ENCODE assay signal across 8 cellular contexts in the genomic region with DNA sequence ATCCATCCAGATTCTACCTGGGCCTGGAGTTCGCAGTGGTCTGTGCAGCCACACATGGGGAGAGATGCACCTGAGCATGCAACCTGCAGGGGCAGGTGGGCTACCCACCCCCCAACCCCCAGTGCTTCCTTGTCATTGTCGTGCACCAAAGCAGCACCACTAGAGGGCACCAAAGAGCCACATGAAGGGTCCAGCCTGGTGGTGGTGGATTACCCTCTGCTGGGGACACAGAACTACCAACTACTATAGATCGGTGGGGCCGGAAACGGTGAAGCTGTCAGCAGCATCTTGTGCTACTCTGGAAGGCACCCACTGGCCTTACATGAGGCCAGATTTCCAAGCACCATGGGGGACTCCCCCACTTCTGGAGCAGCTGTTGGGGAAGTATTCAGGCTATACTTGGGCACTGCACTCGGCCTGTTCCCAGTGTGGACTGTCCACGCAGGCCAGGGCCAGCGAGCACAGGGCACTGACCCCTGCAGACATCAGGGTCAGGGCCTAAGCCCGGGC.
DNase-seq lines count a peak whose midpoint lies in the region; ATAC-seq and TF ChIP-seq lines count a peak whose summit lies in the region.

No MANE protein-coding gene starts in this region.

- DNase-seq in CD1c-positive myeloid dendritic cell (ENCODE audit: extremely low spot score) = peak; percentile 74
- peak; percentile 79 for DNase-seq in Jurkat, Clone E6-1 (ENCODE audit: low read depth, low spot score)
- DNase-seq in activated CD8-positive, alpha-beta memory T cell treated with anti-CD3 and anti-CD28 coated beads, Interleukin-2, amount 50 U/mL, for 1 hour (ENCODE audit: extremely low read depth) = peak; percentile 24
- peak; percentile 81 for DNase-seq in epithelial cell of esophagus (ENCODE audit: low read depth)
- DNase-seq in myocyte (ENCODE audit: low read depth) = peak; percentile 84
- DNase-seq in stimulated activated CD8-positive, alpha-beta memory T cell treated with anti-CD3 and anti-CD28 coated beads, Interleukin-7, amount 100 ng/mL, for 1 hour (ENCODE audit: low read depth in 2 of 2) = peak; percentile 34 to 58

- H3K4me1 ChIP-seq in OCI-LY3 (ENCODE audit: low read length) = peaks cover 30% of the 10 kb centered on the region

- peak; percentile 60 for ATAC-seq in GM19468 (IDR thresholded peaks at IDR 0.05; ENCODE audit: extremely low read depth, unreplicated experiment)

- H3K27me3 ChIP-seq in OCI-LY3 (ENCODE audit: low read depth, low read length) = peaks cover 13% of the 10 kb centered on the region

- no peaks in the 10 kb centered on the region for H4K20me1 ChIP-seq in OCI-LY3 (ENCODE audit: insufficient read depth, low read length)

- H3K4me2 ChIP-seq in OCI-LY3 (ENCODE audit: low read length) = peak overlapping the region; percentile 25; the same call in 1 of the 2 replicates

- TF ChIP-seq CTCF in OCI-LY3 (IDR thresholded peaks at IDR 0.05; ENCODE audit: low read depth, low read length) (peak; percentile 97), epithelial cell of esophagus (IDR thresholded peaks at IDR 0.05; ENCODE audit: insufficient read depth, low read depth, low read length, missing control alignments) (peak; percentile 96)

- H3K9me3 ChIP-seq in OCI-LY3 (ENCODE audit: insufficient read depth, low read length) = no peaks in the 10 kb centered on the region

- H3K4me3 ChIP-seq in Jurkat, Clone E6-1 (ENCODE audit: low read length) = no peak overlapping the region
- H3K4me3 ChIP-seq in OCI-LY3 (ENCODE audit: low read length) = no peak overlapping the region
- no peak overlapping the region for H3K4me3 ChIP-seq in epithelial cell of esophagus (ENCODE audit: low read length)

- no peak overlapping the region for H3K9ac ChIP-seq in OCI-LY3 (ENCODE audit: low read length)

- no peaks in the 10 kb centered on the region for H3K79me2 ChIP-seq in OCI-LY3 (ENCODE audit: low read length)

- H3K27ac ChIP-seq in OCI-LY3 (ENCODE audit: low read length) = no peak overlapping the region

- H2AFZ ChIP-seq in OCI-LY3 (ENCODE audit: low read depth, low read length) = no peak overlapping the region

- no peaks in the 10 kb centered on the region for H3K36me3 ChIP-seq in OCI-LY3 (replicated peaks; ENCODE audit: low read depth, low read length)

Comparison
In these comparisons a context has a peak if more than half of its experiments do, and no peak if none do; other contexts are left out.
1. DNase-seq: peak in every context shown above with its lines; median percentile 84 in myocyte; 81 in epithelial cell of esophagus; 79 in Jurkat, Clone E6-1; 74 in CD1c-positive myeloid dendritic cell; 46 in stimulated activated CD8-positive, alpha-beta memory T cell treated with anti-CD3 and anti-CD28 coated beads, Interleukin-7, amount 100 ng/mL, for 1 hour; 24 in activated CD8-positive, alpha-beta memory T cell treated with anti-CD3 and anti-CD28 coated beads, Interleukin-2, amount 50 U/mL, for 1 hour.